Comparison of ENCODE assay signal across 1 cellular context in genomic region chr21:32102426-32102825, GRCh38.
TF ChIP-seq lines count a peak whose summit lies in the region.

No MANE protein-coding gene starts in this region.

TF ChIP-seq in IMR-90, 13 proteins besides CTCF, POLR2A, EP300 and RAD21 (continued from another document):
- TF ChIP-seq RCOR1 (IDR thresholded peaks at IDR 0.05; ENCODE audit: insufficient replicate concordance, low read length) (no peak), SMC3 (IDR thresholded peaks at IDR 0.05; ENCODE audit: low read depth, low read length) (no peak), MAZ (IDR thresholded peaks at IDR 0.05; ENCODE audit: borderline replicate concordance, low read depth, low read length) (no peak), BHLHE40 (IDR thresholded peaks at IDR 0.05; ENCODE audit: low read depth, low read length) (no peak), CHD1 (IDR thresholded peaks at IDR 0.05; ENCODE audit: low read depth, low read length) (no peak)
